Comparison of ENCODE assay signal across 1 cellular context in the genomic region with DNA sequence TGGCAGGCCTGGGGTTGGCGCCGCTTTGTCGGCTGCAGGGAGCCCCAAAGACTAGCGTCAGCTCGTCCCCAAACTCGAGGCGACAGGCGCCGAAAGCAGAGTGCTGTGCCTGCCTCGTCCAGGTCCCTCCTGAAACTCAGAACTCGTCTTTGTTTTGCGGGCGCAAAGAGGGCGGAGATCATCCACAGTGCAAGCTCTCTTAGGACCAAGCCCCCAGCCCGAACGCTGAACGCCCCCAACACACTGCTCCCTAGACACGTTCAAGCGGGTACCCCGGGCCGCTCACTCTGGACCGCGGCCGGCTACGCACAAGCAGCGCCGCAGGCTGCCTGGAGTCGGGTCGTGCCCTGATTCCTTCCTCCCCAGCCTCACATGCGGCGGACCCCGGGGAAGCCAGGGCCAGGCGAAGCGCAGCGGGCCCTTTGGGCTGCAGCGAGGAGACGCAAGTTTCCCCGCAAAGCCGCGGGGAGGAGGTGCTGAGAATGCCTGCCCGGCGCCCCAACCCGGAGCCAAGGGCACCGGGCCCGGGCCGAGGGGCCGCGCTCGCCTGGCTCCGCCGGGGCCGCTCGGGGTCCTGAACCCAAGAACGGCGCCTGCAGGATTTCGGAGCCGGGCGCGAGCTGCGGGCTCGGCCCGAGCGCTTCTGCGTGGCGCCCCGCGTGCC.
A peak's percentile ranks its signal among the peaks of the same experiment; 100 is the strongest.
TF ChIP-seq lines count a peak whose summit lies in the region.

No MANE protein-coding gene starts in this region.

TF ChIP-seq in HepG2, 621 proteins besides CTCF, POLR2A, EP300 and RAD21 (continued from another document and continues in another):
- TF ChIP-seq, protein P1, sequence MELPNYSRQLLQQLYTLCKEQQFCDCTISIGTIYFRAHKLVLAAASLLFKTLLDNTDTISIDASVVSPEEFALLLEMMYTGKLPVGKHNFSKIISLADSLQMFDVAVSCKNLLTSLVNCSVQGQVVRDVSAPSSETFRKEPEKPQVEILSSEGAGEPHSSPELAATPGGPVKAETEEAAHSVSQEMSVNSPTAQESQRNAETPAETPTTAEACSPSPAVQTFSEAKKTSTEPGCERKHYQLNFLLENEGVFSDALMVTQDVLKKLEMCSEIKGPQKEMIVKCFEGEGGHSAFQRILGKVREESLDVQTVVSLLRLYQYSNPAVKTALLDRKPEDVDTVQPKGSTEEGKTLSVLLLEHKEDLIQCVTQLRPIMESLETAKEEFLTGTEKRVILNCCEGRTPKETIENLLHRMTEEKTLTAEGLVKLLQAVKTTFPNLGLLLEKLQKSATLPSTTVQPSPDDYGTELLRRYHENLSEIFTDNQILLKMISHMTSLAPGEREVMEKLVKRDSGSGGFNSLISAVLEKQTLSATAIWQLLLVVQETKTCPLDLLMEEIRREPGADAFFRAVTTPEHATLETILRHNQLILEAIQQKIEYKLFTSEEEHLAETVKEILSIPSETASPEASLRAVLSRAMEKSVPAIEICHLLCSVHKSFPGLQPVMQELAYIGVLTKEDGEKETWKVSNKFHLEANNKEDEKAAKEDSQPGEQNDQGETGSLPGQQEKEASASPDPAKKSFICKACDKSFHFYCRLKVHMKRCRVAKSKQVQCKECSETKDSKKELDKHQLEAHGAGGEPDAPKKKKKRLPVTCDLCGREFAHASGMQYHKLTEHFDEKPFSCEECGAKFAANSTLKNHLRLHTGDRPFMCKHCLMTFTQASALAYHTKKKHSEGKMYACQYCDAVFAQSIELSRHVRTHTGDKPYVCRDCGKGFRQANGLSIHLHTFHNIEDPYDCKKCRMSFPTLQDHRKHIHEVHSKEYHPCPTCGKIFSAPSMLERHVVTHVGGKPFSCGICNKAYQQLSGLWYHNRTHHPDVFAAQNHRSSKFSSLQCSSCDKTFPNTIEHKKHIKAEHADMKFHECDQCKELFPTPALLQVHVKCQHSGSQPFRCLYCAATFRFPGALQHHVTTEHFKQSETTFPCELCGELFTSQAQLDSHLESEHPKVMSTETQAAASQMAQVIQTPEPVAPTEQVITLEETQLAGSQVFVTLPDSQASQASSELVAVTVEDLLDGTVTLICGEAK (IDR thresholded peaks at IDR 0.05): no peak
- TF ChIP-seq, protein P1 (CRISPR knock-in tag; IDR thresholded peaks at IDR 0.05): 0 out of 2 replicates have a peak, but pooled peaks have one; percentile 10
- no peak for TF ChIP-seq GATAD2A (CRISPR knock-in tag; IDR thresholded peaks at IDR 0.05)
- TF ChIP-seq, protein P2, sequence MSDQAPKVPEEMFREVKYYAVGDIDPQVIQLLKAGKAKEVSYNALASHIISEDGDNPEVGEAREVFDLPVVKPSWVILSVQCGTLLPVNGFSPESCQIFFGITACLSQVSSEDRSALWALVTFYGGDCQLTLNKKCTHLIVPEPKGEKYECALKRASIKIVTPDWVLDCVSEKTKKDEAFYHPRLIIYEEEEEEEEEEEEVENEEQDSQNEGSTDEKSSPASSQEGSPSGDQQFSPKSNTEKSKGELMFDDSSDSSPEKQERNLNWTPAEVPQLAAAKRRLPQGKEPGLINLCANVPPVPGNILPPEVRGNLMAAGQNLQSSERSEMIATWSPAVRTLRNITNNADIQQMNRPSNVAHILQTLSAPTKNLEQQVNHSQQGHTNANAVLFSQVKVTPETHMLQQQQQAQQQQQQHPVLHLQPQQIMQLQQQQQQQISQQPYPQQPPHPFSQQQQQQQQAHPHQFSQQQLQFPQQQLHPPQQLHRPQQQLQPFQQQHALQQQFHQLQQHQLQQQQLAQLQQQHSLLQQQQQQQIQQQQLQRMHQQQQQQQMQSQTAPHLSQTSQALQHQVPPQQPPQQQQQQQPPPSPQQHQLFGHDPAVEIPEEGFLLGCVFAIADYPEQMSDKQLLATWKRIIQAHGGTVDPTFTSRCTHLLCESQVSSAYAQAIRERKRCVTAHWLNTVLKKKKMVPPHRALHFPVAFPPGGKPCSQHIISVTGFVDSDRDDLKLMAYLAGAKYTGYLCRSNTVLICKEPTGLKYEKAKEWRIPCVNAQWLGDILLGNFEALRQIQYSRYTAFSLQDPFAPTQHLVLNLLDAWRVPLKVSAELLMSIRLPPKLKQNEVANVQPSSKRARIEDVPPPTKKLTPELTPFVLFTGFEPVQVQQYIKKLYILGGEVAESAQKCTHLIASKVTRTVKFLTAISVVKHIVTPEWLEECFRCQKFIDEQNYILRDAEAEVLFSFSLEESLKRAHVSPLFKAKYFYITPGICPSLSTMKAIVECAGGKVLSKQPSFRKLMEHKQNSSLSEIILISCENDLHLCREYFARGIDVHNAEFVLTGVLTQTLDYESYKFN (CRISPR knock-in tag; conservative IDR thresholded peaks at IDR 0.05): no peak
- no peak for TF ChIP-seq MED13 (CRISPR knock-in tag; IDR thresholded peaks at IDR 0.05)
- no peak for TF ChIP-seq PHF20 (CRISPR knock-in tag; IDR thresholded peaks at IDR 0.05)
- no peak for TF ChIP-seq EEA1 (CRISPR knock-in tag; IDR thresholded peaks at IDR 0.05; ENCODE audit: borderline replicate concordance)
- TF ChIP-seq HNRNPL (IDR thresholded peaks at IDR 0.05; ENCODE audit: low read depth, low read length): no peak
- no peak for TF ChIP-seq ZNF24 (IDR thresholded peaks at IDR 0.05)
- no peak for TF ChIP-seq ZBTB8A (CRISPR knock-in tag; IDR thresholded peaks at IDR 0.05; ENCODE audit: borderline replicate concordance, low read depth)
- TF ChIP-seq, protein P3, sequence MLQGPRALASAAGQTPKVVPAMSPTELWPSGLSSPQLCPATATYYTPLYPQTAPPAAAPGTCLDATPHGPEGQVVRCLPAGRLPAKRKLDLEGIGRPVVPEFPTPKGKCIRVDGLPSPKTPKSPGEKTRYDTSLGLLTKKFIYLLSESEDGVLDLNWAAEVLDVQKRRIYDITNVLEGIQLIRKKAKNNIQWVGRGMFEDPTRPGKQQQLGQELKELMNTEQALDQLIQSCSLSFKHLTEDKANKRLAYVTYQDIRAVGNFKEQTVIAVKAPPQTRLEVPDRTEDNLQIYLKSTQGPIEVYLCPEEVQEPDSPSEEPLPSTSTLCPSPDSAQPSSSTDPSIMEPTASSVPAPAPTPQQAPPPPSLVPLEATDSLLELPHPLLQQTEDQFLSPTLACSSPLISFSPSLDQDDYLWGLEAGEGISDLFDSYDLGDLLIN (CRISPR knock-in tag; IDR thresholded peaks at IDR 0.05; ENCODE audit: borderline replicate concordance): no peak
- no peak for TF ChIP-seq ZNF660 (CRISPR knock-in tag; IDR thresholded peaks at IDR 0.05; ENCODE audit: borderline replicate concordance, low read depth)
- TF ChIP-seq, protein P4, sequence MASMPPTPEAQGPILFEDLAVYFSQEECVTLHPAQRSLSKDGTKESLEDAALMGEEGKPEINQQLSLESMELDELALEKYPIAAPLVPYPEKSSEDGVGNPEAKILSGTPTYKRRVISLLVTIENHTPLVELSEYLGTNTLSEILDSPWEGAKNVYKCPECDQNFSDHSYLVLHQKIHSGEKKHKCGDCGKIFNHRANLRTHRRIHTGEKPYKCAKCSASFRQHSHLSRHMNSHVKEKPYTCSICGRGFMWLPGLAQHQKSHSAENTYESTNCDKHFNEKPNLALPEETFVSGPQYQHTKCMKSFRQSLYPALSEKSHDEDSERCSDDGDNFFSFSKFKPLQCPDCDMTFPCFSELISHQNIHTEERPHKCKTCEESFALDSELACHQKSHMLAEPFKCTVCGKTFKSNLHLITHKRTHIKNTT (CRISPR knock-in tag; IDR thresholded peaks at IDR 0.05): no peak
- TF ChIP-seq FOXO1 (CRISPR knock-in tag; IDR thresholded peaks at IDR 0.05): no peak
- TF ChIP-seq, protein P5, sequence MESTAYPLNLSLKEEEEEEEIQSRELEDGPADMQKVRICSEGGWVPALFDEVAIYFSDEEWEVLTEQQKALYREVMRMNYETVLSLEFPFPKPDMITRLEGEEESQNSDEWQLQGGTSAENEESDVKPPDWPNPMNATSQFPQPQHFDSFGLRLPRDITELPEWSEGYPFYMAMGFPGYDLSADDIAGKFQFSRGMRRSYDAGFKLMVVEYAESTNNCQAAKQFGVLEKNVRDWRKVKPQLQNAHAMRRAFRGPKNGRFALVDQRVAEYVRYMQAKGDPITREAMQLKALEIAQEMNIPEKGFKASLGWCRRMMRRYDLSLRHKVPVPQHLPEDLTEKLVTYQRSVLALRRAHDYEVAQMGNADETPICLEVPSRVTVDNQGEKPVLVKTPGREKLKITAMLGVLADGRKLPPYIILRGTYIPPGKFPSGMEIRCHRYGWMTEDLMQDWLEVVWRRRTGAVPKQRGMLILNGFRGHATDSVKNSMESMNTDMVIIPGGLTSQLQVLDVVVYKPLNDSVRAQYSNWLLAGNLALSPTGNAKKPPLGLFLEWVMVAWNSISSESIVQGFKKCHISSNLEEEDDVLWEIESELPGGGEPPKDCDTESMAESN (CRISPR knock-in tag; conservative IDR thresholded peaks at IDR 0.05): no peak
- no peak for TF ChIP-seq TARDBP (CRISPR knock-in tag; IDR thresholded peaks at IDR 0.05)
- TF ChIP-seq GTF2F1 (IDR thresholded peaks at IDR 0.05; ENCODE audit: low read length): no peak
- TF ChIP-seq, protein P6, sequence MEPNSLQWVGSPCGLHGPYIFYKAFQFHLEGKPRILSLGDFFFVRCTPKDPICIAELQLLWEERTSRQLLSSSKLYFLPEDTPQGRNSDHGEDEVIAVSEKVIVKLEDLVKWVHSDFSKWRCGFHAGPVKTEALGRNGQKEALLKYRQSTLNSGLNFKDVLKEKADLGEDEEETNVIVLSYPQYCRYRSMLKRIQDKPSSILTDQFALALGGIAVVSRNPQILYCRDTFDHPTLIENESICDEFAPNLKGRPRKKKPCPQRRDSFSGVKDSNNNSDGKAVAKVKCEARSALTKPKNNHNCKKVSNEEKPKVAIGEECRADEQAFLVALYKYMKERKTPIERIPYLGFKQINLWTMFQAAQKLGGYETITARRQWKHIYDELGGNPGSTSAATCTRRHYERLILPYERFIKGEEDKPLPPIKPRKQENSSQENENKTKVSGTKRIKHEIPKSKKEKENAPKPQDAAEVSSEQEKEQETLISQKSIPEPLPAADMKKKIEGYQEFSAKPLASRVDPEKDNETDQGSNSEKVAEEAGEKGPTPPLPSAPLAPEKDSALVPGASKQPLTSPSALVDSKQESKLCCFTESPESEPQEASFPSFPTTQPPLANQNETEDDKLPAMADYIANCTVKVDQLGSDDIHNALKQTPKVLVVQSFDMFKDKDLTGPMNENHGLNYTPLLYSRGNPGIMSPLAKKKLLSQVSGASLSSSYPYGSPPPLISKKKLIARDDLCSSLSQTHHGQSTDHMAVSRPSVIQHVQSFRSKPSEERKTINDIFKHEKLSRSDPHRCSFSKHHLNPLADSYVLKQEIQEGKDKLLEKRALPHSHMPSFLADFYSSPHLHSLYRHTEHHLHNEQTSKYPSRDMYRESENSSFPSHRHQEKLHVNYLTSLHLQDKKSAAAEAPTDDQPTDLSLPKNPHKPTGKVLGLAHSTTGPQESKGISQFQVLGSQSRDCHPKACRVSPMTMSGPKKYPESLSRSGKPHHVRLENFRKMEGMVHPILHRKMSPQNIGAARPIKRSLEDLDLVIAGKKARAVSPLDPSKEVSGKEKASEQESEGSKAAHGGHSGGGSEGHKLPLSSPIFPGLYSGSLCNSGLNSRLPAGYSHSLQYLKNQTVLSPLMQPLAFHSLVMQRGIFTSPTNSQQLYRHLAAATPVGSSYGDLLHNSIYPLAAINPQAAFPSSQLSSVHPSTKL (CRISPR knock-in tag; IDR thresholded peaks at IDR 0.05): no peak
- TF ChIP-seq KAT8 (CRISPR knock-in tag; IDR thresholded peaks at IDR 0.05): no peak
- no peak for TF ChIP-seq RARA (CRISPR knock-in tag; IDR thresholded peaks at IDR 0.05)
- TF ChIP-seq CBX1 (IDR thresholded peaks at IDR 0.05; ENCODE audit: low read depth): no peak
- TF ChIP-seq SRSF9 (IDR thresholded peaks at IDR 0.05; ENCODE audit: borderline replicate concordance, insufficient read depth, low read depth, low read length, poor library complexity, severe bottlenecking): no peak
- no peak for TF ChIP-seq TBX3 (IDR thresholded peaks at IDR 0.05; ENCODE audit: borderline replicate concordance)
- TF ChIP-seq MEIS2 (CRISPR knock-in tag; IDR thresholded peaks at IDR 0.05): no peak
- no peak for TF ChIP-seq PCBP1 (IDR thresholded peaks at IDR 0.05; ENCODE audit: borderline replicate concordance, low read depth, low read length)
- 0 out of 2 replicates have a peak, but pooled peaks have one; percentile 10 for TF ChIP-seq ZNF558 (CRISPR knock-in tag; IDR thresholded peaks at IDR 0.05; ENCODE audit: borderline replicate concordance)
- no peak for TF ChIP-seq ZNF557 (CRISPR knock-in tag; IDR thresholded peaks at IDR 0.05)
- TF ChIP-seq, protein P7, sequence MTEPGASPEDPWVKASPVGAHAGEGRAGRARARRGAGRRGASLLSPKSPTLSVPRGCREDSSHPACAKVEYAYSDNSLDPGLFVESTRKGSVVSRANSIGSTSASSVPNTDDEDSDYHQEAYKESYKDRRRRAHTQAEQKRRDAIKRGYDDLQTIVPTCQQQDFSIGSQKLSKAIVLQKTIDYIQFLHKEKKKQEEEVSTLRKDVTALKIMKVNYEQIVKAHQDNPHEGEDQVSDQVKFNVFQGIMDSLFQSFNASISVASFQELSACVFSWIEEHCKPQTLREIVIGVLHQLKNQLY (CRISPR knock-in tag; IDR thresholded peaks at IDR 0.05): no peak
- TF ChIP-seq ZKSCAN5 (CRISPR knock-in tag; IDR thresholded peaks at IDR 0.05): no peak
- no peak for TF ChIP-seq ZNF713 (CRISPR knock-in tag; IDR thresholded peaks at IDR 0.05)
- TF ChIP-seq, protein P8, sequence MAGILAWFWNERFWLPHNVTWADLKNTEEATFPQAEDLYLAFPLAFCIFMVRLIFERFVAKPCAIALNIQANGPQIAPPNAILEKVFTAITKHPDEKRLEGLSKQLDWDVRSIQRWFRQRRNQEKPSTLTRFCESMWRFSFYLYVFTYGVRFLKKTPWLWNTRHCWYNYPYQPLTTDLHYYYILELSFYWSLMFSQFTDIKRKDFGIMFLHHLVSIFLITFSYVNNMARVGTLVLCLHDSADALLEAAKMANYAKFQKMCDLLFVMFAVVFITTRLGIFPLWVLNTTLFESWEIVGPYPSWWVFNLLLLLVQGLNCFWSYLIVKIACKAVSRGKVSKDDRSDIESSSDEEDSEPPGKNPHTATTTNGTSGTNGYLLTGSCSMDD (CRISPR knock-in tag; IDR thresholded peaks at IDR 0.05): no peak
- no peak for TF ChIP-seq SNRNP70 (IDR thresholded peaks at IDR 0.05; ENCODE audit: low read depth, low read length)
